18 cellular contexts compared by ENCODE assay signal in genomic region chr2:220096406-220096805, GRCh38.
"Had no signal": no experiment of that assay in that cellular context is flagged by ENCODE, and none has a peak within 500 bp of the region (broad histone marks: within the 10 kb centered on the region; RNA-seq: fewer than 3 reads in every experiment).

No MANE protein-coding gene starts in this region.

- H3K4me3 Mint-ChIP-seq: activated B cell treated with CpG ODN at 0.5 μM for 24 hours; activated CD8-positive, alpha-beta T cell treated with anti-CD3 and anti-CD28 coated beads for 36 hours; activated T-cell treated with anti-CD3 and anti-CD28 coated beads, Interleukin-2, amount 50 U/mL, for 4 hours; nephron; stimulated activated memory B cell treated with anti-CD40 and anti-IgM and Interleukin-4, amounts not matched to agents 10 μg/mL and 1 μg/mL and 100 μg/mL, for 72 hours had no signal

- H3K36me3 Mint-ChIP-seq: stimulated activated memory B cell treated with anti-CD40 and anti-IgM and Interleukin-4, amounts not matched to agents 10 μg/mL and 1 μg/mL and 100 μg/mL, for 72 hours had no signal

- H3K9me3 ChIP-seq: colonic mucosa, left ventricle myocardium inferior, tibial artery had no signal

- H3K27ac Mint-ChIP-seq: activated B cell treated with CpG ODN at 0.5 μM for 24 hours; activated CD8-positive, alpha-beta T cell treated with anti-CD3 and anti-CD28 coated beads for 36 hours; nephron; stimulated activated memory B cell treated with anti-CD40 and anti-IgM and Interleukin-4, amounts not matched to agents 10 μg/mL and 1 μg/mL and 100 μg/mL, for 72 hours had no signal

- FAIRE-seq: kidney, TTC549 had no signal

- H3K9me3 Mint-ChIP-seq: activated B cell treated with CpG ODN at 0.5 μM for 24 hours; activated CD8-positive, alpha-beta T cell treated with anti-CD3 and anti-CD28 coated beads for 36 hours had no signal

- ATAC-seq: activated CD8-positive, alpha-beta T cell treated with anti-CD3 and anti-CD28 coated beads for 36 hours; activated T-cell treated with anti-CD3 and anti-CD28 coated beads, Interleukin-2, amount 50 U/mL, for 4 hours; esophagus mucosa; stimulated activated memory B cell treated with anti-CD40 and anti-IgM and Interleukin-4, amounts not matched to agents 10 μg/mL and 1 μg/mL and 100 μg/mL, for 72 hours had no signal

- H3K36me3 ChIP-seq: colonic mucosa, left ventricle myocardium inferior, tibial artery had no signal

- DNase-seq: activated B cell treated with CpG ODN at 0.5 μM for 24 hours; activated CD4-positive, alpha-beta T cell treated with anti-CD3 and anti-CD28 coated beads for 48 hours; activated CD8-positive, alpha-beta T cell treated with anti-CD3 and anti-CD28 coated beads for 36 hours; activated effector memory CD4-positive, alpha-beta T cell treated with Interleukin-2 at 50 U/mL for 16 hours; activated naive CD4-positive, alpha-beta T cell treated with anti-CD3 and anti-CD28 coated beads, Interleukin-2, amount 50 U/mL, for 16 hours; activated T-cell treated with anti-CD3 and anti-CD28 coated beads, Interleukin-2, amount 50 U/mL, for 4 hours; colonic mucosa; kidney; left ventricle myocardium inferior; nucleus accumbens; posterior cingulate gyrus; retina; stimulated activated CD4-positive, alpha-beta T cell treated with anti-CD3 and anti-CD28 coated beads, Interleukin-2, amount 100 ng/mL, for 48 hours; tibial artery had no signal

- H3K4me1 ChIP-seq: colonic mucosa, left ventricle myocardium inferior, tibial artery had no signal

- H3K27me3 ChIP-seq: colonic mucosa, tibial artery had no signal

- H3K27me3 Mint-ChIP-seq: activated B cell treated with CpG ODN at 0.5 μM for 24 hours; activated CD8-positive, alpha-beta T cell treated with anti-CD3 and anti-CD28 coated beads for 36 hours; stimulated activated memory B cell treated with anti-CD40 and anti-IgM and Interleukin-4, amounts not matched to agents 10 μg/mL and 1 μg/mL and 100 μg/mL, for 72 hours had no signal

- H3K27ac ChIP-seq: colonic mucosa, left ventricle myocardium inferior, tibial artery had no signal

- H3K4me1 Mint-ChIP-seq: activated B cell treated with CpG ODN at 0.5 μM for 24 hours; nephron; stimulated activated memory B cell treated with anti-CD40 and anti-IgM and Interleukin-4, amounts not matched to agents 10 μg/mL and 1 μg/mL and 100 μg/mL, for 72 hours had no signal

- H3K4me3 ChIP-seq: colonic mucosa, left ventricle myocardium inferior, tibial artery had no signal
